In the genomic region with DNA sequence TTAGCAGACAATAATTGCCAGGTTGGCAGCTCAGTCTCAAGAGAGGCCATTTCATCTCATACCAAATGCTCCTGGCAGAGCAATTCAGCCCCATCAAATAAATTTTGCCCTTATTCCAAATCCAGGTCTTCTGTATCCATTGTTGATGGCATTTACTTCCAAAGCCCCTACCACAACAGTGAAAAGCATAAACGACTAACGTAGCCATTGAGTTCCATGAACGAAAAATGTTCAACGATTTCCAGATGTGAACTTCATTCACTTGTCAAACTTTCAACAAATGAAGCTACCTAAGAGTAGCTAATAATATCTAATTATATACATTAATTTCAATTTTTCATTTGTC, we compare ENCODE assay signal across 14 cellular contexts. TPM values are rescaled to one million over a fixed set of nuclear protein-coding genes. Genes with fewer than 3 reads are reported as not detected.
A peak's percentile ranks its signal among the peaks of the same experiment; 100 is the strongest.
DNase-seq lines count a peak whose midpoint lies in the region; ATAC-seq and TF ChIP-seq lines count a peak whose summit lies in the region.
"Had no signal": no experiment of that assay in that cellular context is flagged by ENCODE, and none has a peak within 500 bp of the region (broad histone marks: within the 10 kb centered on the region; RNA-seq: fewer than 3 reads in every experiment).

No MANE protein-coding gene starts in this region.

- no peak for DNase-seq in stimulated activated naive CD8-positive, alpha-beta T cell treated with anti-CD3 and anti-CD28 coated beads, Interleukin-15, Interleukin-2, amounts not matched to agents 100 U/mL and 50 U/mL, for 24 hours
- DNase-seq in PC-3 (no peak), chondrocyte (ENCODE audit: low spot score) (no peak), type B pancreatic cell (ENCODE audit: extremely low spot score, unreplicated experiment) (no peak), iPS-NIHi7 (ENCODE audit: extremely low spot score) (no peak), A172 (ENCODE audit: low spot score) (no peak), NK-92 (lab: John Stamatoyannopoulos, UW; ENCODE audit: unreplicated experiment) (no peak)
- DNase-seq: activated CD4-positive, alpha-beta T cell treated with anti-CD3 and anti-CD28 coated beads, Interleukin-2, amount 50 U/mL, for 1 hour; amniotic stem cell; cortex of kidney; KG1; NCI-H187 treated with DMSO at 0.1 percent for 48 hours; stimulated activated naive CD4-positive, alpha-beta T cell treated with Interleukin-2 at 50 U/mL for 16 hours had no signal

- H3K27me3 Mint-ChIP-seq in stimulated activated naive CD8-positive, alpha-beta T cell treated with anti-CD3 and anti-CD28 coated beads, Interleukin-15, Interleukin-2, amounts not matched to agents 100 ng/mL and 50 ng/mL, for 24 hours = no peaks in the 10 kb centered on the region
- H3K27me3 Mint-ChIP-seq in chondrocyte (ENCODE audit: low read depth) = no peaks in the 10 kb centered on the region
- peaks cover 6% of the 10 kb centered on the region for H3K27me3 Mint-ChIP-seq in type B pancreatic cell

- H3K9me3 Mint-ChIP-seq in stimulated activated naive CD8-positive, alpha-beta T cell treated with anti-CD3 and anti-CD28 coated beads, Interleukin-15, Interleukin-2, amounts not matched to agents 100 ng/mL and 50 ng/mL, for 24 hours = no peaks in the 10 kb centered on the region
- H3K9me3 Mint-ChIP-seq in chondrocyte (ENCODE audit: low read depth) = no peaks in the 10 kb centered on the region
- no peaks in the 10 kb centered on the region for H3K9me3 Mint-ChIP-seq in type B pancreatic cell

- H3K4me1 Mint-ChIP-seq in stimulated activated naive CD8-positive, alpha-beta T cell treated with anti-CD3 and anti-CD28 coated beads, Interleukin-15, Interleukin-2, amounts not matched to agents 100 ng/mL and 50 ng/mL, for 24 hours (ENCODE audit: low read depth) = peaks cover 68% of the 10 kb centered on the region
- H3K4me1 Mint-ChIP-seq in chondrocyte (ENCODE audit: low read depth) (peaks cover 61% of the 10 kb centered on the region), type B pancreatic cell (ENCODE audit: unreplicated experiment) (peaks cover 21% of the 10 kb centered on the region)

- H3K4me3 ChIP-seq in PC-3 (ENCODE audit: low read length) = peak overlapping the region; percentile 76

- H3K4me1 ChIP-seq in PC-3 (ENCODE audit: insufficient read depth, low read length) = peaks cover 57% of the 10 kb centered on the region

- H2AFZ ChIP-seq in PC-3 (ENCODE audit: low read length) = no peak overlapping the region

- H3K27ac ChIP-seq in PC-3 (ENCODE audit: low read length) = no peak overlapping the region

- H3K9ac ChIP-seq in PC-3 (ENCODE audit: low read length) = no peak overlapping the region

- H3F3A ChIP-seq in PC-3 (ENCODE audit: low read length, unreplicated experiment) = peaks cover 49% of the 10 kb centered on the region

- H3K9me2 ChIP-seq in PC-3 (replicated peaks; ENCODE audit: low read length) = no peaks in the 10 kb centered on the region

- H3K36me3 Mint-ChIP-seq in stimulated activated naive CD8-positive, alpha-beta T cell treated with anti-CD3 and anti-CD28 coated beads, Interleukin-15, Interleukin-2, amounts not matched to agents 100 ng/mL and 50 ng/mL, for 24 hours (ENCODE audit: low read depth) = peaks cover 60% of the 10 kb centered on the region
- H3K36me3 Mint-ChIP-seq in chondrocyte (ENCODE audit: low read depth) (peaks cover 26% of the 10 kb centered on the region), type B pancreatic cell (peaks cover 28% of the 10 kb centered on the region)

- peaks cover 45% of the 10 kb centered on the region for H3K36me3 ChIP-seq in PC-3 (ENCODE audit: low read depth, low read length)

- H3K9me3 ChIP-seq in PC-3 (ENCODE audit: low read length) = no peaks in the 10 kb centered on the region

- H3K4me2 ChIP-seq in PC-3 (ENCODE audit: low read length) = peak overlapping the region; percentile 94

- no peak for ATAC-seq in stimulated activated naive CD8-positive, alpha-beta T cell treated with anti-CD3 and anti-CD28 coated beads, Interleukin-15, Interleukin-2, amounts not matched to agents 100 U/mL and 50 U/mL, for 24 hours
- no peak for ATAC-seq in PC-3

- H3K27me3 ChIP-seq in PC-3 (ENCODE audit: low read length) = no peaks in the 10 kb centered on the region

- H3K27ac Mint-ChIP-seq in stimulated activated naive CD8-positive, alpha-beta T cell treated with anti-CD3 and anti-CD28 coated beads, Interleukin-15, Interleukin-2, amounts not matched to agents 100 ng/mL and 50 ng/mL, for 24 hours = peak overlapping the region; percentile 80
- H3K27ac Mint-ChIP-seq in chondrocyte (ENCODE audit: unreplicated experiment) (peak overlapping the region; percentile 74), type B pancreatic cell (peak overlapping the region; percentile 72)

- BruUV-seq in PC-3 (replicated peaks; lab: Mats Ljungman, UMichigan) = no TSS peak

- TF ChIP-seq CTCF in PC-3 (conservative IDR thresholded peaks at IDR 0.05; ENCODE audit: low read depth, low read length) (no peak), chondrocyte (IDR thresholded peaks at IDR 0.05) (no peak), type B pancreatic cell (conservative IDR thresholded peaks at IDR 0.05) (no peak)

- H3K4me3 Mint-ChIP-seq in stimulated activated naive CD8-positive, alpha-beta T cell treated with anti-CD3 and anti-CD28 coated beads, Interleukin-15, Interleukin-2, amounts not matched to agents 100 ng/mL and 50 ng/mL, for 24 hours = peak overlapping the region; percentile 99
- no peak overlapping the region for H3K4me3 Mint-ChIP-seq in chondrocyte (ENCODE audit: unreplicated experiment)
- H3K4me3 Mint-ChIP-seq in type B pancreatic cell = peak overlapping the region; percentile 41

- CTCF ChIA-PET in PC-3 (lab: Charles Lee) = interaction anchor here (0.7 kb wide), 1 partner anchor 90 kb away, joined by 3 read pairs; no protein-coding TSS in a partner anchor

- POLR2A ChIA-PET in PC-3 (lab: Charles Lee; ENCODE audit: unreplicated experiment) = no interaction called here

- H4K20me1 ChIP-seq in PC-3 (ENCODE audit: low read length) = peaks cover 50% of the 10 kb centered on the region

- peaks cover 79% of the 10 kb centered on the region for H3K79me2 ChIP-seq in PC-3 (ENCODE audit: low read length)

- intact Hi-C loops in PC-3 (cut with micrococcal nuclease) = no loop called here

RNA-seq across cellular contexts. Expression of a gene that starts 3.0 kb away (rescaled TPM):
- 254 and 334 TPM in 2 replicates for total RNA-seq in PC-3 (2014; rRNA removed)
- 92.3 to 137 TPM (median 97.5 TPM) in 3 replicates for total RNA-seq in chondrocyte
- 114 and 130 TPM in 2 replicates for total RNA-seq in type B pancreatic cell (ENCODE audit: low replicate concordance)
- 41.5 and 43.4 TPM in 2 replicates for total RNA-seq in A172 (2014; rRNA removed; shearing (Covaris generic))

RNA-seq across cellular contexts. Expression of a gene that starts 3.4 kb away (rescaled TPM):
- total RNA-seq in PC-3 (2014; rRNA removed) = 6,714 and 7,550 TPM in 2 replicates
- total RNA-seq in chondrocyte = 1,691 to 2,186 TPM (median 1,706 TPM) in 3 replicates
- 2,585 and 2,806 TPM in 2 replicates for total RNA-seq in type B pancreatic cell (ENCODE audit: low replicate concordance)
- total RNA-seq in A172 (2014; rRNA removed; shearing (Covaris generic)) = 2,135 and 2,569 TPM in 2 replicates
